ENCODE assay signal across 1 cellular context in genomic region chr17:77279448-77280303, GRCh38.
A peak's percentile ranks its signal among the peaks of the same experiment; 100 is the strongest.
TF ChIP-seq lines count a peak whose summit lies in the region.

No MANE protein-coding gene starts in this region.

TF ChIP-seq in HepG2, 621 proteins besides CTCF, POLR2A, EP300 and RAD21 (continued from another document and continues in another):
- TF ChIP-seq ZBED4 (CRISPR knock-in tag; IDR thresholded peaks at IDR 0.05; ENCODE audit: borderline replicate concordance) (peak; percentile 89; the same call in 1 of the 2 replicates), HBP1 (CRISPR knock-in tag; IDR thresholded peaks at IDR 0.05; ENCODE audit: low read depth) (peak; percentile 40; the same call in 1 of the 2 replicates), SMARCC2 (IDR thresholded peaks at IDR 0.05) (no peak), NFAT5 (CRISPR knock-in tag; IDR thresholded peaks at IDR 0.05) (no peak), FOSL2 (CRISPR knock-in tag; IDR thresholded peaks at IDR 0.05) (peak; percentile 40), CC2D1A (CRISPR knock-in tag; IDR thresholded peaks at IDR 0.05) (no peak), EHMT2 (IDR thresholded peaks at IDR 0.05; ENCODE audit: borderline replicate concordance, low read depth, low read length) (no peak), NR2F1 (CRISPR knock-in tag; IDR thresholded peaks at IDR 0.05) (peak in 1 of 2 experiments; percentile 9; a peak in 1 of 4 replicates), SAFB2 (CRISPR knock-in tag; IDR thresholded peaks at IDR 0.05; ENCODE audit: borderline replicate concordance, low read depth) (peak; percentile 83; the same call in 1 of the 2 replicates), FOXK1 (CRISPR knock-in tag; IDR thresholded peaks at IDR 0.05; ENCODE audit: borderline replicate concordance, low read depth) (peak; percentile 9; the same call in 1 of the 2 replicates), ETV6 (CRISPR knock-in tag; conservative IDR thresholded peaks at IDR 0.05) (no peak), ZNF615 (CRISPR knock-in tag; IDR thresholded peaks at IDR 0.05; ENCODE audit: borderline replicate concordance) (no peak; the same call in 1 of the 2 replicates), ZNF800 (CRISPR knock-in tag; IDR thresholded peaks at IDR 0.05) (no peak), SMAD1 (CRISPR knock-in tag; IDR thresholded peaks at IDR 0.05; ENCODE audit: borderline replicate concordance, low read depth) (no peak; the same call in 1 of the 2 replicates), KDM2A (CRISPR knock-in tag; IDR thresholded peaks at IDR 0.05; ENCODE audit: borderline replicate concordance, low read depth) (peak; percentile 77), ZMYM3 (CRISPR knock-in tag; IDR thresholded peaks at IDR 0.05) (peak; percentile 99), FOSL1 (CRISPR knock-in tag; IDR thresholded peaks at IDR 0.05; ENCODE audit: borderline replicate concordance) (no peak), HINFP (CRISPR knock-in tag; IDR thresholded peaks at IDR 0.05; ENCODE audit: low read depth) (peak; percentile 50; the same call in 1 of the 2 replicates), KAT8 (CRISPR knock-in tag; IDR thresholded peaks at IDR 0.05) (peak; percentile 67; the same call in 1 of the 2 replicates), CBX5 (CRISPR knock-in tag; IDR thresholded peaks at IDR 0.05; ENCODE audit: borderline replicate concordance) (no peak; the same call in 1 of the 2 replicates), ZNF713 (CRISPR knock-in tag; IDR thresholded peaks at IDR 0.05) (no peak), YEATS2 (CRISPR knock-in tag; IDR thresholded peaks at IDR 0.05; ENCODE audit: borderline replicate concordance) (no peak; the same call in 1 of the 2 replicates), ZNF124 (CRISPR knock-in tag; IDR thresholded peaks at IDR 0.05) (peak; percentile 58; the same call in 1 of the 2 replicates), IRF2 (CRISPR knock-in tag; IDR thresholded peaks at IDR 0.05) (peak; percentile 68; the same call in 1 of the 2 replicates), POLR2AphosphoS2 (IDR thresholded peaks at IDR 0.05; ENCODE audit: low read depth, low read length) (no peak), PITX1 (CRISPR knock-in tag; IDR thresholded peaks at IDR 0.05) (peak; percentile 73), NFE2L2 (IDR thresholded peaks at IDR 0.05; ENCODE audit: low read length) (no peak), ARID5B (CRISPR knock-in tag; IDR thresholded peaks at IDR 0.05) (no peak), JDP2 (CRISPR knock-in tag; IDR thresholded peaks at IDR 0.05; ENCODE audit: borderline replicate concordance) (no peak), NCOA5 (CRISPR knock-in tag; IDR thresholded peaks at IDR 0.05) (no peak), GATA4 (IDR thresholded peaks at IDR 0.05; ENCODE audit: borderline replicate concordance, low read depth) (peak; percentile 36; the same call in 1 of the 2 replicates), WIZ (CRISPR knock-in tag; IDR thresholded peaks at IDR 0.05) (peak; percentile 53; the same call in 1 of the 2 replicates), HMG20B (CRISPR knock-in tag; conservative IDR thresholded peaks at IDR 0.05) (peak; percentile 70; the same call in 1 of the 2 replicates), BCL3 (CRISPR knock-in tag; IDR thresholded peaks at IDR 0.05) (peak; percentile 95; the same call in 1 of the 2 replicates), FLYWCH1 (CRISPR knock-in tag; IDR thresholded peaks at IDR 0.05) (no peak), ZBTB14 (CRISPR knock-in tag; IDR thresholded peaks at IDR 0.05) (no peak), ZNF260 (CRISPR knock-in tag; IDR thresholded peaks at IDR 0.05; ENCODE audit: borderline replicate concordance, low read depth) (no peak), ZNF883 (CRISPR knock-in tag; IDR thresholded peaks at IDR 0.05; ENCODE audit: not compliant biosample characterization) (peak; percentile 80), IKZF1 (IDR thresholded peaks at IDR 0.05) (no peak)
